ENCODE assay signal across 11 cellular contexts in genomic region chr12:78406776-78407335, GRCh38.
A peak's percentile ranks its signal among the peaks of the same experiment; 100 is the strongest.
DNase-seq lines count a peak whose midpoint lies in the region; ATAC-seq and TF ChIP-seq lines count a peak whose summit lies in the region.
"Had no signal": no experiment of that assay in that cellular context is flagged by ENCODE, and none has a peak within 500 bp of the region (broad histone marks: within the 10 kb centered on the region; RNA-seq: fewer than 3 reads in every experiment).

No MANE protein-coding gene starts in this region.

- no peak overlapping the region for H3K4me3 ChIP-seq in SU-DHL-6 (ENCODE audit: insufficient read depth, low read length, poor library complexity, severe bottlenecking)

- no peaks in the 10 kb centered on the region for H4K20me1 ChIP-seq in SU-DHL-6 (ENCODE audit: low read depth, low read length)

- H3K36me3 Mint-ChIP-seq in activated naive CD8-positive, alpha-beta T cell treated with anti-CD3 and anti-CD28 coated beads, Interleukin-2, amount 50 U/mL, for 24 hours (ENCODE audit: low read depth): no peaks in the 10 kb centered on the region
- no peaks in the 10 kb centered on the region for H3K36me3 Mint-ChIP-seq in activated CD4-positive, alpha-beta memory T cell treated with anti-CD3 and anti-CD28 coated beads for 36 hours

- no peak overlapping the region for H3K27ac ChIP-seq in SU-DHL-6 (ENCODE audit: low read depth, low read length)

- no peak for TF ChIP-seq CTCF in SU-DHL-6 (IDR thresholded peaks at IDR 0.05; ENCODE audit: insufficient read depth, low read length, poor library complexity, severe bottlenecking)

- H3K9me2 ChIP-seq in SU-DHL-6 (replicated peaks; ENCODE audit: insufficient read depth, low read length): no peaks in the 10 kb centered on the region

- no peaks in the 10 kb centered on the region for H3K9me3 ChIP-seq in SU-DHL-6 (ENCODE audit: insufficient read depth, low read length)

- no peaks in the 10 kb centered on the region for H3K36me3 ChIP-seq in SU-DHL-6 (ENCODE audit: low read length)

- intact Hi-C loops in activated CD4-positive, alpha-beta memory T cell treated with anti-CD3 and anti-CD28 coated beads for 36 hours (cut with micrococcal nuclease): no loop called here

- POLR2A ChIA-PET in activated CD4-positive, alpha-beta memory T cell treated with anti-CD3 and anti-CD28 coated beads for 36 hours (lab: Charles Lee): no interaction called here

- no peak overlapping the region for H3K9ac ChIP-seq in SU-DHL-6 (ENCODE audit: low read length)

- peak overlapping the region; percentile 53 for H3K4me2 ChIP-seq in SU-DHL-6 (ENCODE audit: low read depth, low read length, poor library complexity, severe bottlenecking)

- H2AFZ ChIP-seq in SU-DHL-6 (ENCODE audit: low read depth, low read length, severe bottlenecking): no peak overlapping the region

- H3K27ac Mint-ChIP-seq in activated naive CD8-positive, alpha-beta T cell treated with anti-CD3 and anti-CD28 coated beads, Interleukin-2, amount 50 U/mL, for 24 hours: no peak overlapping the region
- H3K27ac Mint-ChIP-seq in activated CD4-positive, alpha-beta memory T cell treated with anti-CD3 and anti-CD28 coated beads for 36 hours: no peak overlapping the region
- H3K27ac Mint-ChIP-seq: activated CD4-positive, alpha-beta T cell treated with anti-CD3 and anti-CD28 coated beads for 36 hours; nephron had no signal

- no peaks in the 10 kb centered on the region for H3K79me2 ChIP-seq in SU-DHL-6 (ENCODE audit: insufficient read depth, low read length)

- no peaks in the 10 kb centered on the region for H3K27me3 ChIP-seq in SU-DHL-6 (ENCODE audit: low read length)

- CTCF ChIA-PET in activated CD4-positive, alpha-beta memory T cell treated with anti-CD3 and anti-CD28 coated beads for 36 hours (lab: Charles Lee): no interaction called here

- peak; percentile 6 for DNase-seq in EH (ENCODE audit: low read depth)
- DNase-seq in activated naive CD8-positive, alpha-beta T cell treated with anti-CD3 and anti-CD28 coated beads, Interleukin-2, amount 50 U/mL, for 24 hours: no peak
- DNase-seq in iPS-NIHi11 (ENCODE audit: low spot score): no peak
- DNase-seq in activated CD4-positive, alpha-beta memory T cell treated with anti-CD3 and anti-CD28 coated beads for 36 hours: no peak
- DNase-seq in SKM-1 treated with dmso at 0.1 percent for 144 hours (lab: John Stamatoyannopoulos, UW; ENCODE audit: unreplicated experiment): no peak
- DNase-seq: activated CD4-positive, alpha-beta T cell treated with anti-CD3 and anti-CD28 coated beads for 36 hours; substantia nigra had no signal

- no peaks in the 10 kb centered on the region for H3K4me1 Mint-ChIP-seq in activated naive CD8-positive, alpha-beta T cell treated with anti-CD3 and anti-CD28 coated beads, Interleukin-2, amount 50 U/mL, for 24 hours
- H3K4me1 Mint-ChIP-seq in activated CD4-positive, alpha-beta memory T cell treated with anti-CD3 and anti-CD28 coated beads for 36 hours (ENCODE audit: low read depth): no peaks in the 10 kb centered on the region
- H3K4me1 Mint-ChIP-seq: activated CD4-positive, alpha-beta T cell treated with anti-CD3 and anti-CD28 coated beads for 36 hours had no signal

- H3K27me3 Mint-ChIP-seq in activated naive CD8-positive, alpha-beta T cell treated with anti-CD3 and anti-CD28 coated beads, Interleukin-2, amount 50 U/mL, for 24 hours: no peaks in the 10 kb centered on the region
- no peaks in the 10 kb centered on the region for H3K27me3 Mint-ChIP-seq in activated CD4-positive, alpha-beta memory T cell treated with anti-CD3 and anti-CD28 coated beads for 36 hours
- H3K27me3 Mint-ChIP-seq: activated CD4-positive, alpha-beta T cell treated with anti-CD3 and anti-CD28 coated beads for 36 hours had no signal

- H3K9me3 Mint-ChIP-seq in activated naive CD8-positive, alpha-beta T cell treated with anti-CD3 and anti-CD28 coated beads, Interleukin-2, amount 50 U/mL, for 24 hours: no peaks in the 10 kb centered on the region
- peaks cover 3% of the 10 kb centered on the region for H3K9me3 Mint-ChIP-seq in activated CD4-positive, alpha-beta memory T cell treated with anti-CD3 and anti-CD28 coated beads for 36 hours
- H3K9me3 Mint-ChIP-seq: nephron had no signal

- H3K4me3 Mint-ChIP-seq in activated naive CD8-positive, alpha-beta T cell treated with anti-CD3 and anti-CD28 coated beads, Interleukin-2, amount 50 U/mL, for 24 hours: no peak overlapping the region
- H3K4me3 Mint-ChIP-seq in activated CD4-positive, alpha-beta memory T cell treated with anti-CD3 and anti-CD28 coated beads for 36 hours: no peak overlapping the region
- H3K4me3 Mint-ChIP-seq: activated CD4-positive, alpha-beta T cell treated with anti-CD3 and anti-CD28 coated beads for 36 hours; nephron had no signal

- no peaks in the 10 kb centered on the region for H3F3A ChIP-seq in SU-DHL-6 (ENCODE audit: insufficient read depth)

- ATAC-seq in GM19397 (IDR thresholded peaks at IDR 0.05; ENCODE audit: unreplicated experiment) (peak; percentile 81), HG03045 (IDR thresholded peaks at IDR 0.05; ENCODE audit: unreplicated experiment) (peak; percentile 82)
- no peak for ATAC-seq in activated naive CD8-positive, alpha-beta T cell treated with anti-CD3 and anti-CD28 coated beads, Interleukin-2, amount 50 U/mL, for 24 hours
- ATAC-seq: activated CD4-positive, alpha-beta T cell treated with anti-CD3 and anti-CD28 coated beads for 36 hours had no signal
